In the genomic region with DNA sequence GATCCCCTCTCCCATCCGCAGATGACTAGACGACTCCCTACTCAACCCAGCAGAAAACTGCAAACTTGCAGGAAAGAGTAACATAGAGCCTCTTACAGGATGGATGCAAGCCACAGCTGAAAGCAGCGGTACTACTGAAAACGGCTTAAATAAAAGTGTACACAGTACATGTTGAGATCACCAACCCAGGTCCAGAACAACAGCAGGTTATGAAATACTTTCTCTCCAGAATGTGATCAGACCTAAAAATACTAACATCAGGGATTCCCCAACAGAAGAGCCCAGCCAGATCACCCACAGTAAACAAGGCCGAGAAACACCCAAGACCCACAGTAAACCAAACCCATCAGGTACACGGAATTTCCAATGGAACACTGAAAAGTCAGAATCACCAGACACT, we compare ENCODE assay signal across 19 cellular contexts. TPM values are rescaled to one million over a fixed set of nuclear protein-coding genes. Genes with fewer than 3 reads are reported as not detected.
DNase-seq lines count a peak whose midpoint lies in the region; ATAC-seq and TF ChIP-seq lines count a peak whose summit lies in the region.
"Had no signal": no experiment of that assay in that cellular context is flagged by ENCODE, and none has a peak within 500 bp of the region (broad histone marks: within the 10 kb centered on the region; RNA-seq: fewer than 3 reads in every experiment).

No MANE protein-coding gene starts in this region.

- H3K9me3 Mint-ChIP-seq in stimulated activated effector memory CD8-positive, alpha-beta T cell treated with anti-CD3 and anti-CD28 coated beads, Interleukin-12 subunit alpha, Interleukin-12 subunit beta, amount 100 ng/mL, for 72 hours = no peaks in the 10 kb centered on the region
- H3K9me3 Mint-ChIP-seq: IgD-negative memory B cell had no signal

- H3K4me3 ChIP-seq in heart left ventricle (no peak overlapping the region), lower lobe of right lung (no peak overlapping the region)

- peaks cover 0 to 55% (median 52%) of the 10 kb centered on the region in 9 donors for H3K36me3 ChIP-seq in heart left ventricle
- H3K36me3 ChIP-seq in lower lobe of right lung = peaks cover 75% of the 10 kb centered on the region

- H3K36me3 Mint-ChIP-seq in stimulated activated effector memory CD8-positive, alpha-beta T cell treated with anti-CD3 and anti-CD28 coated beads, Interleukin-12 subunit alpha, Interleukin-12 subunit beta, amount 100 ng/mL, for 72 hours = peaks cover 84% of the 10 kb centered on the region

- H3K4me1 ChIP-seq in heart left ventricle (peaks cover 0 to 32% (median 8%) of the 10 kb centered on the region in 12 donors), lower lobe of right lung (no peaks in the 10 kb centered on the region)

- H3K9me3 ChIP-seq in heart left ventricle (no peaks in the 10 kb centered on the region), lower lobe of right lung (no peaks in the 10 kb centered on the region)

- TF ChIP-seq POLR2A in heart left ventricle (IDR thresholded peaks at IDR 0.05) = no peak

- H3K27ac Mint-ChIP-seq in stimulated activated effector memory CD8-positive, alpha-beta T cell treated with anti-CD3 and anti-CD28 coated beads, Interleukin-12 subunit alpha, Interleukin-12 subunit beta, amount 100 ng/mL, for 72 hours = peak overlapping the region; percentile 29
- H3K27ac Mint-ChIP-seq: CD14-positive monocyte had no signal

- TF ChIP-seq CTCF in heart left ventricle (IDR thresholded peaks at IDR 0.05) = no peak
- no peak for TF ChIP-seq CTCF in lower lobe of right lung (IDR thresholded peaks at IDR 0.05)

- peak overlapping the region in 8 of 12 donors; percentile 14 to 57 (median 28) for H3K27ac ChIP-seq in heart left ventricle
- no peak overlapping the region for H3K27ac ChIP-seq in lower lobe of right lung

- H3K4me3 Mint-ChIP-seq in stimulated activated effector memory CD8-positive, alpha-beta T cell treated with anti-CD3 and anti-CD28 coated beads, Interleukin-12 subunit alpha, Interleukin-12 subunit beta, amount 100 ng/mL, for 72 hours = no peak overlapping the region
- H3K4me3 Mint-ChIP-seq: CD14-positive monocyte, IgD-negative memory B cell had no signal

- ATAC-seq in Right ventricle myocardium inferior = peak; percentile 23
- ATAC-seq in heart left ventricle = peak; percentile 45 to 64 (median 60)
- no peak for ATAC-seq in stimulated activated effector memory CD8-positive, alpha-beta T cell treated with anti-CD3 and anti-CD28 coated beads, Interleukin-12 subunit alpha, Interleukin-12 subunit beta, amount 100 ng/mL, for 72 hours
- no peak for ATAC-seq in lower lobe of right lung

- intact Hi-C loops in Right ventricle myocardium inferior (cut with DNase I) (no loop called here), cardiac septum (cut with DNase I) (no loop called here), heart left ventricle (cut with DNase I) (no loop called here), lower lobe of right lung (cut with DNase I) (no loop called here)

- DNase-seq in Right ventricle myocardium inferior (ENCODE audit: missing footprints) (no peak), cardiac septum (ENCODE audit: low spot score) (no peak), heart left ventricle (no peak), iris pigment epithelial cell (ENCODE audit: low read depth) (peak; percentile 38), SW480 (ENCODE audit: low spot score) (no peak), NCI-H510A treated with DMSO at 0.1 percent for 48 hours (lab: John Stamatoyannopoulos, UW) (no peak), lower lobe of right lung (no peak)
- DNase-seq in stimulated activated effector memory CD8-positive, alpha-beta T cell treated with anti-CD3 and anti-CD28 coated beads, Interleukin-12 subunit alpha, Interleukin-12 subunit beta, amount 100 ng/mL, for 72 hours (ENCODE audit: low spot score in 2 of 2) = no peak
- DNase-seq: EL, GF-D8, Karpas-422, MV-4-11, NCI-H1105 treated with DMSO at 0.1 percent for 48 hours, NCI-H2081, NCI-H2171, NCI-H526, SHP77 had no signal

- 68 to 81% (median 75%) methylated on average over 6 of the region's 6 CpGs for WGBS in heart left ventricle, 4 donors

- H3K4me1 Mint-ChIP-seq in stimulated activated effector memory CD8-positive, alpha-beta T cell treated with anti-CD3 and anti-CD28 coated beads, Interleukin-12 subunit alpha, Interleukin-12 subunit beta, amount 100 ng/mL, for 72 hours = peaks cover 18% of the 10 kb centered on the region
- H3K4me1 Mint-ChIP-seq: CD14-positive monocyte had no signal

- H3K27me3 ChIP-seq in heart left ventricle (no peaks in the 10 kb centered on the region), lower lobe of right lung (ENCODE audit: low read depth) (no peaks in the 10 kb centered on the region)

RNA-seq across cellular contexts. Expression of a gene that starts 13.2 kb away (rescaled TPM):
- total RNA-seq in Right ventricle myocardium inferior = 31.5 TPM
- total RNA-seq in cardiac septum = 38.1 TPM
- 10 to 100 TPM; 30.3 to 50.1 (median 40.4) TPM for total RNA-seq in heart left ventricle
- polyA plus RNA-seq in heart left ventricle = 10 to 100 TPM; 15.2 to 15.9 TPM
- 26.0 TPM for total RNA-seq in lower lobe of right lung

Comparison
In these comparisons a context has a peak if more than half of its experiments do, and no peak if none do; other contexts are left out.
1. ATAC-seq: peak in Right ventricle myocardium inferior (single experiment) and heart left ventricle (4 of 4); none in stimulated activated effector memory CD8-positive, alpha-beta T cell treated with anti-CD3 and anti-CD28 coated beads, Interleukin-12 subunit alpha, Interleukin-12 subunit beta, amount 100 ng/mL, for 72 hours (single experiment) and lower lobe of right lung (0 of 2).